Comparison of ENCODE assay signal across 9 cellular contexts in the genomic region with DNA sequence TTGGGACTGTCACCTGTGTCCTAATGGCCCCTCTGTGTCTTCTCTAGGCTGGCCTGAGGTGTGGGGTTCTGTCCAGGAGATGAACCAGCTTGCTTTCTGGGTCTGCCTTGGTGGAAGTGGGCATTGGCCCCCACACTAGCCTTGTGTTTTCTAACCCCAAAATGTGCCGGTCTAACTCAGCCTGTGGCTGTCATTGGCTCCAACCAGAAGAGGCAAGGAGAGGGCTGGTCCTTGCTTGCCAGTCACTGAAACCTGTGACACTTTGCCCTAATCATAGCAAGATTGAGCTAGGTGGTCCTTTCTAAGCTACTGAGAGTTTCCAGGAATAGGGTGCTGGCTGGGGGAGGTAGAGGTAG. TPM values are rescaled to one million over a fixed set of nuclear protein-coding genes. Genes with fewer than 3 reads are reported as not detected.
DNase-seq lines count a peak whose midpoint lies in the region; ATAC-seq and TF ChIP-seq lines count a peak whose summit lies in the region.
"Had no signal": no experiment of that assay in that cellular context is flagged by ENCODE, and none has a peak within 500 bp of the region (broad histone marks: within the 10 kb centered on the region; RNA-seq: fewer than 3 reads in every experiment).

No MANE protein-coding gene starts in this region.

- WGBS in sigmoid colon, 2 donors = 25 to 40% methylated on average over 1 of the region's 1 CpG

- no TSS peak for BruUV-seq in Panc1 (replicated peaks; lab: Mats Ljungman, UMichigan)

- intact Hi-C loops in Panc1 (cut with micrococcal nuclease; ENCODE audit: unreplicated experiment) (loop anchor here (2.0 to 5.0 kb wide), 2 partner anchors 175 to 247 kb away; a partner anchor contains a TSS), sigmoid colon (cut with DNase I) (loop anchor here (1.0 to 10.0 kb wide), 4 partner anchors 161 to 251 kb away; a partner anchor contains a TSS)

- DNase-seq in Panc1 (ENCODE audit: low read depth, low spot score) (no peak), epithelial cell of esophagus (ENCODE audit: low read depth) (no peak), sigmoid colon (no peak), GM19238 (ENCODE audit: insufficient read length, low spot score) (no peak), activated gamma-delta T cell treated with Interleukin-2 at 50 U/mL for 16 hours (no peak)

- TF ChIP-seq EP300 in sigmoid colon (IDR thresholded peaks at IDR 0.05) = no peak

- CTCF ChIA-PET in Panc1 (lab: Charles Lee) = interaction anchor here (0.7 to 1.9 kb wide), 4 partner anchors 158 to 252 kb away, joined by 3 to 11 read pairs (median 4); no protein-coding TSS in a partner anchor

- H3K4me3 ChIP-seq in GM12875 (ENCODE audit: low read depth, low read length) = peak overlapping the region; percentile 100
- H3K4me3 ChIP-seq in Panc1 (ENCODE audit: low read depth in 2 of 2, low read length in 2 of 2) = peak overlapping the region; percentile 80 to 91
- H3K4me3 ChIP-seq in epithelial cell of esophagus (ENCODE audit: low read length) = peak overlapping the region; percentile 85
- peak overlapping the region in 3 of 4 donors; percentile 69 to 87 (median 80) for H3K4me3 ChIP-seq in sigmoid colon

- TF ChIP-seq CTCF in GM12875 (IDR thresholded peaks at IDR 0.05; ENCODE audit: borderline replicate concordance, insufficient read depth, low read depth, low read length) = no peak
- no peak for TF ChIP-seq CTCF in Panc1 (IDR thresholded peaks at IDR 0.05)
- TF ChIP-seq CTCF in epithelial cell of esophagus (IDR thresholded peaks at IDR 0.05; ENCODE audit: insufficient read depth, low read depth, low read length, missing control alignments) = no peak
- no peak for TF ChIP-seq CTCF in sigmoid colon (IDR thresholded peaks at IDR 0.05)

- in situ Hi-C loops in Panc1 (cut with HindIII; ENCODE audit: low pct_unique_long_range_greater_than_20kb, low sequenced_read_pairs) = no loop called here

- TF ChIP-seq POLR2A in sigmoid colon (IDR thresholded peaks at IDR 0.05) = no peak

- H3K4me1 ChIP-seq in Panc1 (ENCODE audit: control insufficient read depth, insufficient read depth, low read length) (peaks cover 38% of the 10 kb centered on the region), sigmoid colon (peaks cover 0 to 56% (median 49%) of the 10 kb centered on the region in 4 donors)

- H3K9me3 ChIP-seq in Panc1 (ENCODE audit: control insufficient read depth, insufficient read depth, low read depth, low read length) (no peaks in the 10 kb centered on the region), sigmoid colon (no peaks in the 10 kb centered on the region)

- no peak for ATAC-seq in Panc1
- ATAC-seq in GM18907 (IDR thresholded peaks at IDR 0.05; ENCODE audit: unreplicated experiment) = no peak
- ATAC-seq in HG02981 (IDR thresholded peaks at IDR 0.05; ENCODE audit: unreplicated experiment) = no peak
- ATAC-seq: left lobe of liver had no signal

- H3K27me3 ChIP-seq in Panc1 (ENCODE audit: control insufficient read depth, insufficient read depth, low read length) = no peaks in the 10 kb centered on the region
- H3K27me3 ChIP-seq in sigmoid colon = no peaks in the 10 kb centered on the region

- POLR2A ChIA-PET in Panc1 (lab: Charles Lee) = interaction anchor here (1.0 kb wide), 1 partner anchor 250 kb away, joined by 3 read pairs; no protein-coding TSS in a partner anchor

- H3K27ac ChIP-seq in Panc1 (ENCODE audit: low read length) (peak overlapping the region; percentile 86; the same call in 1 of the 2 replicates), sigmoid colon (peak overlapping the region; percentile 92 to 94 (median 92))

- H3K36me3 ChIP-seq in Panc1 (ENCODE audit: control insufficient read depth, insufficient read depth, low read length) (no peaks in the 10 kb centered on the region; the same call in 1 of the 2 replicates), sigmoid colon (peaks cover 3 to 30% (median 27%) of the 10 kb centered on the region in 4 donors)

RNA-seq across cellular contexts. Expression of a gene that starts 2.2 kb away (rescaled TPM):
- 17.6 TPM for total RNA-seq in Panc1 (2021; ENCODE audit: unreplicated experiment)
- polyA plus RNA-seq in Panc1 (2012; ENCODE audit: insufficient read length) = 11.7 TPM
- total RNA-seq in sigmoid colon = 10 to 100 TPM in 2 of 4 donors, 1 to 10 TPM in 2; 4.9 to 20.2 (median 12.0) TPM
- 10 to 100 TPM in 1 of 3 donors, 1 to 10 TPM in 2; 7.8 to 17.2 (median 9.5) TPM for polyA plus RNA-seq in sigmoid colon

RNA-seq across cellular contexts. Expression of a gene that starts 54.2 kb away (rescaled TPM):
- total RNA-seq in Panc1 (2021; ENCODE audit: unreplicated experiment) (not detected), sigmoid colon (under 1 TPM in 1 of 4 donors, not detected in 3; 0.33 TPM)
- polyA plus RNA-seq in Panc1 (2012; ENCODE audit: insufficient read length) = not detected
- polyA plus RNA-seq in sigmoid colon = not detected
- total RNA-seq: left lobe of liver had no signal
